In the genomic region with DNA sequence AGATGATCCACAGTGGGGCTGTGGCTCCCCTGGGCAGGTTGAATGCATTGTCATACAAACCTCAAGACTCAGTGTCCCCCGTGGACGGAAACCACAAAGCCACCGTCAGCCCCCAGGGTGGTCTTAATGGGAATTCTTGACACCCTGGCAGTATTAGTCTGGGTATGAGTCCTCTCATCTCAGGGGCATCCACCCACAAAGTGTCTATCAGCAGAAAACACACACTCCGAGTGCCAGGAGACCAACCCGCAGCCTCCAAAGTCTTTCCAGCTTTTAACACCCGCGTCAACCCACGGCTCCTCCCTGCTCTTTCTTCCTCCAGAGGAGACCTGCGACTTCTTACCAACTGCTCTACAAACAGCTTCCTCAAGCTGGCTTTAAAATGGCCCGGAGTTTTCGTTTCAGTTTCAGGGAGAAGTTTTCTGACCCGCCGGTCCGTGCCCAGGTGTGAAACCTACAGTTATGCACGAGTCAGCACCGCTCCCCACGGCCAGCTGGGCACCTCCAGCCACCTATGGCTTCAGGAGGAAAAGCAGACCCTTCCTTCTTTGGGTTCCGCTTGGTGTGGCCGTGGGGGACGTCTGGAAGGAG, we compare ENCODE assay signal across 8 cellular contexts. TPM values are rescaled to one million over a fixed set of nuclear protein-coding genes. Genes with fewer than 3 reads are reported as not detected.
DNase-seq lines count a peak whose midpoint lies in the region; ATAC-seq and TF ChIP-seq lines count a peak whose summit lies in the region.

No MANE protein-coding gene starts in this region.

- peak; percentile 40 for DNase-seq in activated naive CD4-positive, alpha-beta T cell treated with Interleukin-2 at 50 U/mL for 16 hours
- DNase-seq in activated naive CD4-positive, alpha-beta T cell treated with anti-CD3 and anti-CD28 coated beads, Interleukin-2, amount 50 U/mL, for 16 hours, result no peak
- peak; percentile 61 for DNase-seq in activated CD8-positive, alpha-beta T cell treated with anti-CD3 and anti-CD28 coated beads for 36 hours
- peak; percentile 76 for DNase-seq in natural killer cell treated with Interleukin-12 subunit alpha and Interleukin-12 subunit beta and Interleukin-15 and Interleukin-18, amount 100 ng/mL, for 72 hours (ENCODE audit: low spot score)
- no peak for DNase-seq in T1000 (lab: John Stamatoyannopoulos, UW)
- no peak for DNase-seq in HT-29 (ENCODE audit: low spot score)
- DNase-seq in SK-N-DZ (ENCODE audit: low spot score), result no peak

- H3K4me1 Mint-ChIP-seq in activated CD8-positive, alpha-beta T cell treated with anti-CD3 and anti-CD28 coated beads for 36 hours (ENCODE audit: low read depth), result peaks cover 84% of the 10 kb centered on the region
- H3K4me1 Mint-ChIP-seq in natural killer cell treated with Interleukin-12 subunit alpha and Interleukin-12 subunit beta and Interleukin-15 and Interleukin-18, amount 100 ng/mL, for 72 hours (ENCODE audit: low read depth in 2 of 2), result peaks cover 75 to 82% of the 10 kb centered on the region in 2 donors

- intact Hi-C loops in activated CD8-positive, alpha-beta T cell treated with anti-CD3 and anti-CD28 coated beads for 36 hours (cut with micrococcal nuclease), result no loop called here

- H3K9me3 Mint-ChIP-seq in activated CD8-positive, alpha-beta T cell treated with anti-CD3 and anti-CD28 coated beads for 36 hours, result peaks cover 1% of the 10 kb centered on the region
- no peaks in the 10 kb centered on the region for H3K9me3 Mint-ChIP-seq in natural killer cell treated with Interleukin-12 subunit alpha and Interleukin-12 subunit beta and Interleukin-15 and Interleukin-18, amount 100 ng/mL, for 72 hours

- H3K4me3 Mint-ChIP-seq in activated CD8-positive, alpha-beta T cell treated with anti-CD3 and anti-CD28 coated beads for 36 hours, result peak overlapping the region; percentile 70
- H3K4me3 Mint-ChIP-seq in natural killer cell treated with Interleukin-12 subunit alpha and Interleukin-12 subunit beta and Interleukin-15 and Interleukin-18, amount 100 ng/mL, for 72 hours, result peak overlapping the region; percentile 87

- peaks cover 42% of the 10 kb centered on the region for H3K36me3 Mint-ChIP-seq in activated CD8-positive, alpha-beta T cell treated with anti-CD3 and anti-CD28 coated beads for 36 hours (ENCODE audit: low read depth)
- peaks cover 4% of the 10 kb centered on the region for H3K36me3 Mint-ChIP-seq in natural killer cell treated with Interleukin-12 subunit alpha and Interleukin-12 subunit beta and Interleukin-15 and Interleukin-18, amount 100 ng/mL, for 72 hours

- POLR2A ChIA-PET in activated CD8-positive, alpha-beta T cell treated with anti-CD3 and anti-CD28 coated beads for 36 hours (lab: Charles Lee), result no interaction called here

- peak; percentile 42 for ATAC-seq in HG03280 (IDR thresholded peaks at IDR 0.05; ENCODE audit: unreplicated experiment)
- ATAC-seq in activated CD8-positive, alpha-beta T cell treated with anti-CD3 and anti-CD28 coated beads for 36 hours, result no peak
- ATAC-seq in natural killer cell treated with Interleukin-12 subunit alpha and Interleukin-12 subunit beta and Interleukin-15 and Interleukin-18, amount 100 ng/mL, for 72 hours, result peak; percentile 22 to 46

- no peaks in the 10 kb centered on the region for H3K27me3 Mint-ChIP-seq in activated CD8-positive, alpha-beta T cell treated with anti-CD3 and anti-CD28 coated beads for 36 hours
- no peaks in the 10 kb centered on the region for H3K27me3 Mint-ChIP-seq in natural killer cell treated with Interleukin-12 subunit alpha and Interleukin-12 subunit beta and Interleukin-15 and Interleukin-18, amount 100 ng/mL, for 72 hours

- CTCF ChIA-PET in activated CD8-positive, alpha-beta T cell treated with anti-CD3 and anti-CD28 coated beads for 36 hours (lab: Charles Lee), result no interaction called here

- TF ChIP-seq CTCF in activated CD8-positive, alpha-beta T cell treated with anti-CD3 and anti-CD28 coated beads for 36 hours (IDR thresholded peaks at IDR 0.05), result no peak

- peak overlapping the region; percentile 78 for H3K27ac Mint-ChIP-seq in activated CD8-positive, alpha-beta T cell treated with anti-CD3 and anti-CD28 coated beads for 36 hours
- H3K27ac Mint-ChIP-seq in natural killer cell treated with Interleukin-12 subunit alpha and Interleukin-12 subunit beta and Interleukin-15 and Interleukin-18, amount 100 ng/mL, for 72 hours, result peak overlapping the region; percentile 95 to 98

RNA-seq across cellular contexts. Expression of a gene that starts 14.4 kb away (rescaled TPM):
- 10 to 100 TPM; 55.8 to 57.2 TPM for total RNA-seq in activated CD8-positive, alpha-beta T cell treated with anti-CD3 and anti-CD28 coated beads for 36 hours
- total RNA-seq in natural killer cell treated with Interleukin-12 subunit alpha and Interleukin-12 subunit beta and Interleukin-15 and Interleukin-18, amount 100 ng/mL, for 72 hours, result 10 to 100 TPM; 84.8 to 94.2 TPM
- 11.6 and 15.2 TPM in 2 replicates for total RNA-seq in HT-29 (2014; rRNA removed; shearing (Covaris generic))
- 2.3 and 3.5 TPM in 2 replicates for polyA plus RNA-seq in SK-N-DZ (2014; cell fraction: cytosol; rRNA removed)
- 5.2 and 6.5 TPM in 2 replicates for polyA plus RNA-seq in SK-N-DZ (2014; cell fraction: nucleus; rRNA removed)

Comparison
In these comparisons a context has a peak if more than half of its experiments do, and no peak if none do; other contexts are left out.
1. DNase-seq: peak in activated naive CD4-positive, alpha-beta T cell treated with Interleukin-2 at 50 U/mL for 16 hours (single experiment), activated CD8-positive, alpha-beta T cell treated with anti-CD3 and anti-CD28 coated beads for 36 hours (single experiment) and natural killer cell treated with Interleukin-12 subunit alpha and Interleukin-12 subunit beta and Interleukin-15 and Interleukin-18, amount 100 ng/mL, for 72 hours (single experiment); none in activated naive CD4-positive, alpha-beta T cell treated with anti-CD3 and anti-CD28 coated beads, Interleukin-2, amount 50 U/mL, for 16 hours (single experiment), T1000 (single experiment), HT-29 (single experiment) and SK-N-DZ (single experiment).